Comparison of ENCODE assay signal across 27 cellular contexts in the genomic region with DNA sequence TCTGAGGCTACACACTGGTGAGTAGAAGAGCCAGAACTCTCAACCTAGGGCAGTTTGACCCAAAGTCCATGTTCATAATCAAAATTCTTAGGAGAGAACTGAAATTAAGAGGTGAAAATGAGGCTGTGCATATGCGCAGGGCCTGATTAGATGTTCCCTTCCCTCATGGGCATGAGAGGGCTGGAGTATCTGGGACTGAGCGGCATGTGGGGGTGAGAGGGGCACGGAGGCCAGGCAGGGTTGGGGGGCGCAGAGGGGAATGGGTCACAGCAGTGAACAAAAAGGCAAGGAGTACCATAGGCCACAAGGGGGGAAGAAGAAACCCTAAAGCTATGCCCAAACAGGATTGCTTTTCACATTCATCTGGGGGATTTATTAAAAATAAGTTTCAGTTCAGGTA. TPM values are rescaled to one million over a fixed set of nuclear protein-coding genes. Genes with fewer than 3 reads are reported as not detected.
A peak's percentile ranks its signal among the peaks of the same experiment; 100 is the strongest.
DNase-seq lines count a peak whose midpoint lies in the region; ATAC-seq and TF ChIP-seq lines count a peak whose summit lies in the region.
"Had no signal": no experiment of that assay in that cellular context is flagged by ENCODE, and none has a peak within 500 bp of the region (broad histone marks: within the 10 kb centered on the region; RNA-seq: fewer than 3 reads in every experiment).

No MANE protein-coding gene starts in this region.

- intact Hi-C loops in PC-3 (cut with micrococcal nuclease): no loop called here

- H3K4me2 ChIP-seq in OCI-LY3 (ENCODE audit: low read length) (peak overlapping the region; percentile 27; the same call in 1 of the 2 replicates), neuronal stem cell (ENCODE audit: insufficient read depth, low read length, poor library complexity, severe bottlenecking) (no peak overlapping the region), PC-3 (ENCODE audit: low read length) (no peak overlapping the region)
- H3K4me2 ChIP-seq: BLaER1 had no signal

- no peak overlapping the region for H4K91ac ChIP-seq in neuronal stem cell (ENCODE audit: low read depth, low read length, poor library complexity)

- H3K4me1 ChIP-seq in OCI-LY3 (ENCODE audit: low read length) (peaks cover 7% of the 10 kb centered on the region; the same call in 1 of the 2 replicates), neuronal stem cell (ENCODE audit: control insufficient read depth in 2 of 2, insufficient read depth in 1 of 2, low read depth in 1 of 2, low read length in 2 of 2) (peaks cover 4 to 13% of the 10 kb centered on the region in 2 donors), PC-3 (ENCODE audit: insufficient read depth, low read length) (no peaks in the 10 kb centered on the region)
- H3K4me1 ChIP-seq: BLaER1 had no signal

- H3K18ac ChIP-seq in neuronal stem cell (ENCODE audit: low read length): peak overlapping the region; percentile 58

- no peak overlapping the region for H3K9ac ChIP-seq in OCI-LY3 (ENCODE audit: low read length)
- H3K9ac ChIP-seq in neuronal stem cell (ENCODE audit: low read depth, low read length, poor library complexity): no peak overlapping the region
- H3K9ac ChIP-seq in PC-3 (ENCODE audit: low read length): no peak overlapping the region
- H3K9ac ChIP-seq: BLaER1 had no signal

- H2AFZ ChIP-seq in OCI-LY3 (ENCODE audit: low read depth, low read length) (no peak overlapping the region), neuronal stem cell (ENCODE audit: low read length) (no peak overlapping the region), PC-3 (ENCODE audit: low read length) (no peak overlapping the region)

- H3F3A ChIP-seq in PC-3 (ENCODE audit: low read length, unreplicated experiment): no peaks in the 10 kb centered on the region

- H4K20me1 ChIP-seq in OCI-LY3 (ENCODE audit: insufficient read depth, low read length): no peaks in the 10 kb centered on the region
- H4K20me1 ChIP-seq in PC-3 (ENCODE audit: low read length): no peaks in the 10 kb centered on the region
- H4K20me1 ChIP-seq: BLaER1 had no signal

- H3K4me3 Mint-ChIP-seq in endothelial cell (ENCODE audit: unreplicated experiment): peak overlapping the region; percentile 37
- no peak overlapping the region for H3K4me3 Mint-ChIP-seq in stimulated activated memory B cell treated with anti-CD40 and anti-IgM and Interleukin-4, amounts not matched to agents 10 μg/mL and 1 μg/mL and 100 μg/mL, for 72 hours
- H3K4me3 Mint-ChIP-seq: CD14-positive monocyte; CD4-positive, alpha-beta memory T cell; CD4-positive, CD25-positive, alpha-beta regulatory T cell; CD8-positive, alpha-beta memory T cell had no signal

- no peak overlapping the region for H4K8ac ChIP-seq in neuronal stem cell (ENCODE audit: low read depth, low read length)

- H3K9me2 ChIP-seq in PC-3 (replicated peaks; ENCODE audit: low read length): no peaks in the 10 kb centered on the region

- peaks cover 67% of the 10 kb centered on the region for H3K36me3 Mint-ChIP-seq in endothelial cell (ENCODE audit: low read depth, unreplicated experiment)
- H3K36me3 Mint-ChIP-seq in stimulated activated memory B cell treated with anti-CD40 and anti-IgM and Interleukin-4, amounts not matched to agents 10 μg/mL and 1 μg/mL and 100 μg/mL, for 72 hours: no peaks in the 10 kb centered on the region
- H3K36me3 Mint-ChIP-seq: CD14-positive monocyte; CD4-positive, alpha-beta memory T cell; CD4-positive, CD25-positive, alpha-beta regulatory T cell; CD8-positive, alpha-beta memory T cell had no signal

- H3K79me2 ChIP-seq in OCI-LY3 (ENCODE audit: low read length) (no peaks in the 10 kb centered on the region), PC-3 (ENCODE audit: low read length) (no peaks in the 10 kb centered on the region)

- H2BK15ac ChIP-seq in neuronal stem cell (ENCODE audit: low read length): no peak overlapping the region

- no peaks in the 10 kb centered on the region for H3K27me3 Mint-ChIP-seq in endothelial cell (ENCODE audit: unreplicated experiment)
- H3K27me3 Mint-ChIP-seq in stimulated activated memory B cell treated with anti-CD40 and anti-IgM and Interleukin-4, amounts not matched to agents 10 μg/mL and 1 μg/mL and 100 μg/mL, for 72 hours: no peaks in the 10 kb centered on the region
- H3K27me3 Mint-ChIP-seq: CD4-positive, alpha-beta memory T cell; CD4-positive, CD25-positive, alpha-beta regulatory T cell; CD8-positive, alpha-beta memory T cell had no signal

- DNase-seq in endothelial cell (ENCODE audit: low spot score): no peak
- no peak for DNase-seq in neuronal stem cell (ENCODE audit: low spot score)
- DNase-seq in PC-3: no peak
- DNase-seq in activated CD4-positive, alpha-beta T cell treated with anti-CD3 and anti-CD28 coated beads for 48 hours: no peak
- DNase-seq: 8988T; ACHN; BE2C; C1 segment of cervical spinal cord; CD4-positive, alpha-beta memory T cell; CD4-positive, CD25-positive, alpha-beta regulatory T cell; CD8-positive, alpha-beta memory T cell; COR-L47; DMS 273 treated with DMSO at 0.1 percent for 48 hours; DMS153; DMS53; DMS79; DND-41; EL; GDM1 had no signal

- POLR2A ChIA-PET in PC-3 (lab: Charles Lee; ENCODE audit: unreplicated experiment): no interaction called here

- no CpG with 5 or more reads among the region's 4 CpGs for WGBS in neuronal stem cell (ENCODE audit: extremely low coverage in 2 of 2, insufficient read length in 2 of 2, insufficient replicate concordance in 1 of 2), 2 donors

- H3K23ac ChIP-seq in neuronal stem cell (ENCODE audit: low read depth, low read length, poor library complexity): no peak overlapping the region

- no peak overlapping the region for H3K27ac ChIP-seq in OCI-LY3 (ENCODE audit: low read length)
- no peak overlapping the region for H3K27ac ChIP-seq in neuronal stem cell (replicated peaks; ENCODE audit: low read length)
- H3K27ac ChIP-seq in PC-3 (ENCODE audit: low read length): no peak overlapping the region
- H3K27ac ChIP-seq: BLaER1 had no signal

- H2BK12ac ChIP-seq in neuronal stem cell (ENCODE audit: low read length): no peak overlapping the region

- H3K4me3 ChIP-seq in OCI-LY3 (ENCODE audit: low read length) (no peak overlapping the region), neuronal stem cell (ENCODE audit: low read length in 2 of 2) (no peak overlapping the region), PC-3 (ENCODE audit: low read length) (no peak overlapping the region)
- H3K4me3 ChIP-seq: BLaER1, GM12878 had no signal

- no peak overlapping the region for H2BK120ac ChIP-seq in neuronal stem cell (ENCODE audit: low read depth, low read length)

- ATAC-seq in stimulated activated memory B cell treated with anti-CD40 and anti-IgM and Interleukin-4, amounts not matched to agents 10 μg/mL and 1 μg/mL and 100 μg/mL, for 72 hours: peak; percentile 50
- no peak for ATAC-seq in PC-3
- ATAC-seq in GM21360 (IDR thresholded peaks at IDR 0.05; ENCODE audit: unreplicated experiment): no peak
- ATAC-seq in HG02885 (IDR thresholded peaks at IDR 0.05; ENCODE audit: poor library complexity, unreplicated experiment): no peak
- ATAC-seq: GM12878 had no signal

- H3K27me3 ChIP-seq in OCI-LY3 (ENCODE audit: low read depth, low read length) (no peaks in the 10 kb centered on the region), neuronal stem cell (ENCODE audit: control insufficient read depth in 3 of 3, insufficient read depth in 3 of 3, low read depth in 1 of 3, low read length in 3 of 3) (no peaks in the 10 kb centered on the region), PC-3 (ENCODE audit: low read length) (no peaks in the 10 kb centered on the region)
- H3K27me3 ChIP-seq: BE2C, BLaER1 had no signal

- H3K9me3 ChIP-seq in OCI-LY3 (ENCODE audit: insufficient read depth, low read length) (no peaks in the 10 kb centered on the region), neuronal stem cell (replicated peaks in 1 of 2; ENCODE audit: control insufficient read depth in 2 of 2, insufficient read depth in 1 of 2, low read depth in 1 of 2, low read length in 2 of 2) (no peaks in the 10 kb centered on the region), PC-3 (ENCODE audit: low read length) (no peaks in the 10 kb centered on the region)
- H3K9me3 ChIP-seq: BE2C, BLaER1 had no signal

- no peak overlapping the region for H2AK5ac ChIP-seq in neuronal stem cell (ENCODE audit: low read depth, low read length)

- H2BK5ac ChIP-seq in neuronal stem cell (ENCODE audit: low read length): no peak overlapping the region

- peaks cover 11% of the 10 kb centered on the region for H3K4me1 Mint-ChIP-seq in endothelial cell (ENCODE audit: unreplicated experiment)
- H3K4me1 Mint-ChIP-seq in stimulated activated memory B cell treated with anti-CD40 and anti-IgM and Interleukin-4, amounts not matched to agents 10 μg/mL and 1 μg/mL and 100 μg/mL, for 72 hours: no peaks in the 10 kb centered on the region
- H3K4me1 Mint-ChIP-seq: CD14-positive monocyte; CD4-positive, alpha-beta memory T cell; CD4-positive, CD25-positive, alpha-beta regulatory T cell; CD8-positive, alpha-beta memory T cell had no signal

- H3K4ac ChIP-seq in neuronal stem cell (ENCODE audit: low read length): no peak overlapping the region

- H3K79me1 ChIP-seq in neuronal stem cell (ENCODE audit: low read depth, low read length): no peaks in the 10 kb centered on the region

- no peaks in the 10 kb centered on the region for H3K36me3 ChIP-seq in OCI-LY3 (replicated peaks; ENCODE audit: low read depth, low read length)
- peaks cover 13 to 20% of the 10 kb centered on the region in 2 donors for H3K36me3 ChIP-seq in neuronal stem cell (replicated peaks in 1 of 2; ENCODE audit: control insufficient read depth in 2 of 2, insufficient read depth in 2 of 2, low read length in 2 of 2)
- H3K36me3 ChIP-seq in PC-3 (ENCODE audit: low read depth, low read length): no peaks in the 10 kb centered on the region
- H3K36me3 ChIP-seq: BLaER1 had no signal

- H3K27ac Mint-ChIP-seq in endothelial cell (ENCODE audit: unreplicated experiment): peak overlapping the region; percentile 42
- H3K27ac Mint-ChIP-seq in stimulated activated memory B cell treated with anti-CD40 and anti-IgM and Interleukin-4, amounts not matched to agents 10 μg/mL and 1 μg/mL and 100 μg/mL, for 72 hours: no peak overlapping the region
- H3K27ac Mint-ChIP-seq: CD14-positive monocyte; CD4-positive, alpha-beta memory T cell; CD4-positive, CD25-positive, alpha-beta regulatory T cell; CD8-positive, alpha-beta memory T cell had no signal

- CTCF ChIA-PET in PC-3 (lab: Charles Lee): no interaction called here

- TF ChIP-seq CTCF in OCI-LY3 (IDR thresholded peaks at IDR 0.05; ENCODE audit: low read depth, low read length) (no peak), endothelial cell (IDR thresholded peaks at IDR 0.05; ENCODE audit: unreplicated experiment) (no peak), PC-3 (conservative IDR thresholded peaks at IDR 0.05; ENCODE audit: low read depth, low read length) (no peak)

- no peak overlapping the region for H3K14ac ChIP-seq in neuronal stem cell (ENCODE audit: low read length)

- no TSS peak for BruUV-seq in PC-3 (replicated peaks; lab: Mats Ljungman, UMichigan)

- no peaks in the 10 kb centered on the region for H3K9me3 Mint-ChIP-seq in endothelial cell (ENCODE audit: unreplicated experiment)
- H3K9me3 Mint-ChIP-seq in stimulated activated memory B cell treated with anti-CD40 and anti-IgM and Interleukin-4, amounts not matched to agents 10 μg/mL and 1 μg/mL and 100 μg/mL, for 72 hours: no peaks in the 10 kb centered on the region
- H3K9me3 Mint-ChIP-seq: CD8-positive, alpha-beta memory T cell had no signal

RNA-seq across cellular contexts. Expression of a gene that starts 31.3 kb away (rescaled TPM):
- total RNA-seq in endothelial cell (ENCODE audit: unreplicated experiment) (261 TPM), PC-3 (2014; rRNA removed) (0.55 TPM in 1 of 2 replicates, not detected in the other)
- polyA plus RNA-seq in neuronal stem cell (2013, experiment 1 of 2): 18.4 TPM
- polyA plus RNA-seq in neuronal stem cell (2013, experiment 2 of 2): 20.5 TPM
- total RNA-seq: CD4-positive, alpha-beta memory T cell; CD8-positive, alpha-beta memory T cell; G401; GM12878 had no signal
- polyA plus RNA-seq: CD14-positive monocyte; CD4-positive, alpha-beta memory T cell; CD4-positive, CD25-positive, alpha-beta regulatory T cell; CD8-positive, alpha-beta memory T cell had no signal

Comparison
In these comparisons a context has a peak if more than half of its experiments do, and no peak if none do; other contexts are left out.
1. RNA of a gene that starts 31.3 kb away (total RNA-seq): 261 TPM in endothelial cell (single experiment); 0.55 TPM in PC-3; every median in the first group is over 100 times any median in the second.